In the genomic region with DNA sequence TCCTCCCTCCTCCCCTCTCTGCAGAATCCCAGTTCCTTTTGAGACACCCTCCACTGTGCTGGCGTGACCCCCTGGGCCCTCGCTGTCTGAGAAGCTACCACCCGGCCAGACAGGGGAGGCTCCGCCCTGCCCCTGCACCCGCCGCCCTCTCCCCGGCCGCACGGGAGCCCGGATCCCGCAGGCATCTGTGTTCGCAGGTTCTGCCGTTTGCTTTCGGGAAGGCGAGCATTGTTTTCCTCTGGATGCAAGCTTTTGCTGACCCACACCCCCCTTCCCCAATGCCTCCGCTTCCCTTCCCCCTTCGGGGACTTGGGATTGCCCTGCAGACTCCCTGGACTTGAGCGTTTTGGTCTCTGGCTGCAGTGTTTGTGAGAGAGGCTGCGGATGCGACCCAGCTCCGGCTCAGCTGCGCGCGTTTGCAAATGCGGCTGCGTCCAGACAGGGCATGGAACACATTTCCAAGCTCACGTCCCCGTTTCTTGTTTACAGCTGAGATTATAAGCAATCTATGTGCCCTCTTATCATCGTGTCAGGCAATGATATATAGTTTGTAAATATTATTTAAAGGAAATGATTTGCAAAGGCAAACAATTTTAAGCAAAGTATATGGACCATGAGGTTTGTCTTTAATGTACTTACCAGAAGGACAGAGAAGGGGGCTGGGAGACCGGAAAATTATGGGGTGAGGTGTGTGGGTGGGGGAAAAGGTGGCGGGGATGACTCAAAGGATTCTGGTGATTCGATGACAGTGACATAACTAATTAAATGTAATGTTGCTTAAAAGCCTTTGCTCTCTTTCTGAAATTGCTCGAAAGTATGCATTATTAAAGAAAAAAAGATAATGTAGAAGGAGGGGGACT, we compare ENCODE assay signal across 8 cellular contexts.
DNase-seq lines count a peak whose midpoint lies in the region; ATAC-seq and TF ChIP-seq lines count a peak whose summit lies in the region.

No MANE protein-coding gene starts in this region.

- TF ChIP-seq CTCF in GM06990 (IDR thresholded peaks at IDR 0.05; ENCODE audit: insufficient read depth, low read length, poor library complexity, severe bottlenecking) (no peak), PC-3 (conservative IDR thresholded peaks at IDR 0.05; ENCODE audit: low read depth, low read length) (no peak), brain microvascular endothelial cell (IDR thresholded peaks at IDR 0.05; ENCODE audit: low read depth, low read length, missing control alignments) (no peak), sigmoid colon (IDR thresholded peaks at IDR 0.05) (no peak), GM20000 (IDR thresholded peaks at IDR 0.05; ENCODE audit: extremely low read depth, missing control alignments) (no peak)

- H2AFZ ChIP-seq in PC-3 (ENCODE audit: low read length): peak overlapping the region; percentile 85

- no peaks in the 10 kb centered on the region for H3K79me2 ChIP-seq in PC-3 (ENCODE audit: low read length)

- no peaks in the 10 kb centered on the region for H3F3A ChIP-seq in PC-3 (ENCODE audit: low read length, unreplicated experiment)

- BruUV-seq in PC-3 (replicated peaks; lab: Mats Ljungman, UMichigan): no TSS peak

- intact Hi-C loops in PC-3 (cut with micrococcal nuclease): loop anchor here (1.0 to 10.0 kb wide), 5 partner anchors 84 to 769 kb away; no protein-coding TSS in a partner anchor
- intact Hi-C loops in sigmoid colon (cut with DNase I): no loop called here

- peak overlapping the region; percentile 64 for H3K27ac ChIP-seq in PC-3 (ENCODE audit: low read length)
- H3K27ac ChIP-seq in brain microvascular endothelial cell: peak overlapping the region; percentile 76
- H3K27ac ChIP-seq in iPS-18a (ENCODE audit: low read length): peak overlapping the region; percentile 78
- peak overlapping the region; percentile 45 to 75 (median 56) for H3K27ac ChIP-seq in sigmoid colon

- ATAC-seq in PC-3 (peak; percentile 86), HG02840 (IDR thresholded peaks at IDR 0.05; ENCODE audit: low FRiP score, unreplicated experiment) (no peak)

- CTCF ChIA-PET in PC-3 (lab: Charles Lee): interaction anchor here (0.5 to 1.2 kb wide), 3 partner anchors 156 to 771 kb away, joined by 4 to 10 read pairs (median 4); no protein-coding TSS in a partner anchor

- H3K27me3 ChIP-seq in GM06990 (replicated peaks; ENCODE audit: control insufficient read depth, insufficient read depth, low read length) (no peaks in the 10 kb centered on the region; the same call in none of the 2 replicates), PC-3 (ENCODE audit: low read length) (no peaks in the 10 kb centered on the region), brain microvascular endothelial cell (replicated peaks) (no peaks in the 10 kb centered on the region), iPS-18a (ENCODE audit: control insufficient read depth, insufficient read depth, low read length) (peaks cover 8% of the 10 kb centered on the region), sigmoid colon (no peaks in the 10 kb centered on the region)

- DNase-seq in GM06990 (ENCODE audit: extremely low read depth, insufficient read length): peak; percentile 10
- peak; percentile 73 for DNase-seq in HT-29 (ENCODE audit: low spot score)
- peak; percentile 65 for DNase-seq in PC-3
- peak; percentile 76 for DNase-seq in brain microvascular endothelial cell
- DNase-seq in sigmoid colon: peak; percentile 79
- no peak for DNase-seq in GM20000 (ENCODE audit: low spot score)

- H3K9ac ChIP-seq in PC-3 (ENCODE audit: low read length): peak overlapping the region; percentile 66
- peak overlapping the region; percentile 69 for H3K9ac ChIP-seq in iPS-18a (ENCODE audit: low read length)

- in situ Hi-C loops in brain microvascular endothelial cell (cut with HindIII; ENCODE audit: low pct_ligation_motif_present, low sequenced_read_pairs): no loop called here

- H3K4me3 ChIP-seq in GM06990 (replicated peaks; ENCODE audit: low read depth, low read length): no peak overlapping the region
- peak overlapping the region; percentile 73 for H3K4me3 ChIP-seq in PC-3 (ENCODE audit: low read length)
- H3K4me3 ChIP-seq in brain microvascular endothelial cell (ENCODE audit: low read depth, low read length): peak overlapping the region; percentile 63
- peak overlapping the region; percentile 74 for H3K4me3 ChIP-seq in iPS-18a (ENCODE audit: low read length)
- peak overlapping the region; percentile 39 to 55 (median 52) for H3K4me3 ChIP-seq in sigmoid colon

- H3K9me3 ChIP-seq in PC-3 (ENCODE audit: low read length) (no peaks in the 10 kb centered on the region), iPS-18a (ENCODE audit: control insufficient read depth, low read depth, low read length) (no peaks in the 10 kb centered on the region), sigmoid colon (no peaks in the 10 kb centered on the region)

- no peak for TF ChIP-seq POLR2A in sigmoid colon (IDR thresholded peaks at IDR 0.05)

- TF ChIP-seq EP300 in sigmoid colon (IDR thresholded peaks at IDR 0.05): no peak

- H4K20me1 ChIP-seq in PC-3 (ENCODE audit: low read length): no peaks in the 10 kb centered on the region

- POLR2A ChIA-PET in PC-3 (lab: Charles Lee; ENCODE audit: unreplicated experiment): interaction anchor here (0.9 kb wide), 1 partner anchor 87 kb away, joined by 4 read pairs; no protein-coding TSS in a partner anchor

- 1% methylated on average over 33 of the region's 33 CpGs for WGBS in sigmoid colon, 2 donors

- H3K36me3 ChIP-seq in GM06990 (ENCODE audit: control insufficient read depth, insufficient read depth, low read length) (no peaks in the 10 kb centered on the region), PC-3 (ENCODE audit: low read depth, low read length) (no peaks in the 10 kb centered on the region), brain microvascular endothelial cell (replicated peaks) (no peaks in the 10 kb centered on the region), iPS-18a (ENCODE audit: control insufficient read depth, low read depth, low read length) (no peaks in the 10 kb centered on the region), sigmoid colon (no peaks in the 10 kb centered on the region)

- no peaks in the 10 kb centered on the region for H3K9me2 ChIP-seq in PC-3 (replicated peaks; ENCODE audit: low read length)

- peak overlapping the region; percentile 90 for H3K4me2 ChIP-seq in PC-3 (ENCODE audit: low read length)

- peaks cover 12% of the 10 kb centered on the region for H3K4me1 ChIP-seq in PC-3 (ENCODE audit: insufficient read depth, low read length)
- H3K4me1 ChIP-seq in iPS-18a (ENCODE audit: control insufficient read depth, low read depth, low read length): peaks cover 18% of the 10 kb centered on the region
- H3K4me1 ChIP-seq in sigmoid colon: peaks cover 0 to 19% (median 10%) of the 10 kb centered on the region in 4 donors
